1 cellular context compared by ENCODE assay signal in the genomic region with DNA sequence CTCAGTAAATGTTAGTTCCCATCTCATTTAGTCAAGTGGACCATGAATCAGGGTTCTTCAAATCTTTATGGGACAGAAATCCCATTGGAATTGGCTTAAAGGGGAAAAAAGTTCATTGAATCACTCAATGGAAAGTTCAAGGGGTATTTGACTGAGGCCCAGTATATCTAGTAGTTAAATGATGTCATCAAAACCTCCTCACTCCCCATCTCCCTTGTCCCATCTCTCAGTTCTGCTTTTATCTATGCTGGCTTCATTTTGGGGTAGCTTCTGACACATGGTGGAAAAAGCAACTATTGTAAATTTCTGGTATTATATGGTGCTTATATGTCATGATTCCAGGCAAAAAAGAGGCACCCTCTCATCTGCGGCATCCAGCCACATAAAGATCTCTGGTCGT.
TF ChIP-seq lines count a peak whose summit lies in the region.

No MANE protein-coding gene starts in this region.

TF ChIP-seq in HepG2, 621 proteins besides CTCF, POLR2A, EP300 and RAD21:
- TF ChIP-seq ATF7 (IDR thresholded peaks at IDR 0.05) (peak; percentile 66; the same call in 1 of the 2 replicates), ATF7 (CRISPR knock-in tag; IDR thresholded peaks at IDR 0.05) (no peak)
- TF ChIP-seq, protein P1, sequence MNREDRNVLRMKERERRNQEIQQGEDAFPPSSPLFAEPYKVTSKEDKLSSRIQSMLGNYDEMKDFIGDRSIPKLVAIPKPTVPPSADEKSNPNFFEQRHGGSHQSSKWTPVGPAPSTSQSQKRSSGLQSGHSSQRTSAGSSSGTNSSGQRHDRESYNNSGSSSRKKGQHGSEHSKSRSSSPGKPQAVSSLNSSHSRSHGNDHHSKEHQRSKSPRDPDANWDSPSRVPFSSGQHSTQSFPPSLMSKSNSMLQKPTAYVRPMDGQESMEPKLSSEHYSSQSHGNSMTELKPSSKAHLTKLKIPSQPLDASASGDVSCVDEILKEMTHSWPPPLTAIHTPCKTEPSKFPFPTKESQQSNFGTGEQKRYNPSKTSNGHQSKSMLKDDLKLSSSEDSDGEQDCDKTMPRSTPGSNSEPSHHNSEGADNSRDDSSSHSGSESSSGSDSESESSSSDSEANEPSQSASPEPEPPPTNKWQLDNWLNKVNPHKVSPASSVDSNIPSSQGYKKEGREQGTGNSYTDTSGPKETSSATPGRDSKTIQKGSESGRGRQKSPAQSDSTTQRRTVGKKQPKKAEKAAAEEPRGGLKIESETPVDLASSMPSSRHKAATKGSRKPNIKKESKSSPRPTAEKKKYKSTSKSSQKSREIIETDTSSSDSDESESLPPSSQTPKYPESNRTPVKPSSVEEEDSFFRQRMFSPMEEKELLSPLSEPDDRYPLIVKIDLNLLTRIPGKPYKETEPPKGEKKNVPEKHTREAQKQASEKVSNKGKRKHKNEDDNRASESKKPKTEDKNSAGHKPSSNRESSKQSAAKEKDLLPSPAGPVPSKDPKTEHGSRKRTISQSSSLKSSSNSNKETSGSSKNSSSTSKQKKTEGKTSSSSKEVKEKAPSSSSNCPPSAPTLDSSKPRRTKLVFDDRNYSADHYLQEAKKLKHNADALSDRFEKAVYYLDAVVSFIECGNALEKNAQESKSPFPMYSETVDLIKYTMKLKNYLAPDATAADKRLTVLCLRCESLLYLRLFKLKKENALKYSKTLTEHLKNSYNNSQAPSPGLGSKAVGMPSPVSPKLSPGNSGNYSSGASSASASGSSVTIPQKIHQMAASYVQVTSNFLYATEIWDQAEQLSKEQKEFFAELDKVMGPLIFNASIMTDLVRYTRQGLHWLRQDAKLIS (CRISPR knock-in tag; IDR thresholded peaks at IDR 0.05) = no peak
